22 cellular contexts compared by ENCODE assay signal in genomic region chr5:115325291-115326019, GRCh38. TPM values are rescaled to one million over a fixed set of nuclear protein-coding genes. Genes with fewer than 3 reads are reported as not detected.
DNase-seq lines count a peak whose midpoint lies in the region; ATAC-seq and TF ChIP-seq lines count a peak whose summit lies in the region.
"Had no signal": no experiment of that assay in that cellular context is flagged by ENCODE, and none has a peak within 500 bp of the region (broad histone marks: within the 10 kb centered on the region; RNA-seq: fewer than 3 reads in every experiment).

No MANE protein-coding gene starts in this region.

- H2AFZ ChIP-seq in ACC112 (ENCODE audit: low read length, unreplicated experiment) (peak overlapping the region; percentile 31), PC-3 (ENCODE audit: low read length) (0 out of 2 replicates have a peak overlapping the region, but pooled peaks have one; percentile 30)

- no peak overlapping the region for H3K9ac ChIP-seq in PC-3 (ENCODE audit: low read length)
- H3K9ac ChIP-seq: BLaER1 treated with 17β-estradiol and CSF1 and Interleukin-3, amounts not matched to agents 10 nM and 100 nM had no signal

- no TSS peak for BruUV-seq in PC-3 (replicated peaks; lab: Mats Ljungman, UMichigan)

- no peak for TF ChIP-seq CTCF in PC-3 (conservative IDR thresholded peaks at IDR 0.05; ENCODE audit: low read depth, low read length)

- POLR2A ChIA-PET in PC-3 (lab: Charles Lee; ENCODE audit: unreplicated experiment) = no interaction called here

- no peaks in the 10 kb centered on the region for H3K27me3 ChIP-seq in ACC112 (ENCODE audit: insufficient read depth, low read length)
- H3K27me3 ChIP-seq in PC-3 (ENCODE audit: low read length) = no peaks in the 10 kb centered on the region
- H3K27me3 ChIP-seq: BLaER1 treated with 17β-estradiol and CSF1 and Interleukin-3, amounts not matched to agents 10 nM and 100 nM had no signal

- H3K9me3 ChIP-seq in PC-3 (ENCODE audit: low read length) = no peaks in the 10 kb centered on the region
- H3K9me3 ChIP-seq: Caco-2 had no signal

- H3K79me2 ChIP-seq in ACC112 (ENCODE audit: control insufficient read depth, insufficient read depth, low read length, unreplicated experiment) (no peaks in the 10 kb centered on the region), PC-3 (ENCODE audit: low read length) (no peaks in the 10 kb centered on the region)

- no peaks in the 10 kb centered on the region for H3K4me1 ChIP-seq in ACC112 (ENCODE audit: control insufficient read depth, insufficient read depth, low read length, unreplicated experiment)
- H3K4me1 ChIP-seq in PC-3 (ENCODE audit: insufficient read depth, low read length) = no peaks in the 10 kb centered on the region
- H3K4me1 ChIP-seq: Caco-2 had no signal

- no peaks in the 10 kb centered on the region for H3F3A ChIP-seq in PC-3 (ENCODE audit: low read length, unreplicated experiment)

- DNase-seq in PC-3 (no peak), fibroblast of peridontal ligament (ENCODE audit: extremely low read depth) (peak; percentile 23), left lobe of liver (ENCODE audit: low spot score) (no peak), left colon (no peak), NCI-H524 (lab: John Stamatoyannopoulos, UW) (no peak), superior temporal gyrus (ENCODE audit: extremely low spot score) (no peak), NAMALWA (ENCODE audit: low spot score) (no peak)
- DNase-seq: ACHN, Caco-2, DMS 273 treated with DMSO at 0.1 percent for 48 hours, DMS79 treated with DMSO at 0.1 percent for 48 hours, Karpas-422, MV-4-11, NCI-H1694, NCI-H2081, NCI-H2171, NCI-H345, NCI-H524 treated with DMSO at 0.1 percent for 48 hours, NCI-H82, SHP77 had no signal

- ATAC-seq in PC-3 (no peak), left lobe of liver (peak; percentile 67), left colon (no peak)

- H3K36me3 ChIP-seq in ACC112 (ENCODE audit: insufficient read depth, low read length) (no peaks in the 10 kb centered on the region), PC-3 (ENCODE audit: low read depth, low read length) (no peaks in the 10 kb centered on the region)
- H3K36me3 ChIP-seq: BLaER1 treated with 17β-estradiol and CSF1 and Interleukin-3, amounts not matched to agents 10 nM and 100 nM had no signal

- H3K4me3 ChIP-seq in ACC112 (ENCODE audit: low read depth, low read length) (no peak overlapping the region), PC-3 (ENCODE audit: low read length) (no peak overlapping the region)
- H3K4me3 ChIP-seq: BLaER1 treated with 17β-estradiol and CSF1 and Interleukin-3, amounts not matched to agents 10 nM and 100 nM had no signal

- no peaks in the 10 kb centered on the region for H4K20me1 ChIP-seq in PC-3 (ENCODE audit: low read length)
- H4K20me1 ChIP-seq: BLaER1 treated with 17β-estradiol and CSF1 and Interleukin-3, amounts not matched to agents 10 nM and 100 nM had no signal

- no peak overlapping the region for H3K4me2 ChIP-seq in PC-3 (ENCODE audit: low read length)
- H3K4me2 ChIP-seq: BLaER1 treated with 17β-estradiol and CSF1 and Interleukin-3, amounts not matched to agents 10 nM and 100 nM had no signal

- intact Hi-C loops in PC-3 (cut with micrococcal nuclease) (no loop called here), left colon (cut with DNase I, micrococcal nuclease) (no loop called here)

- no peaks in the 10 kb centered on the region for H3K9me2 ChIP-seq in PC-3 (replicated peaks; ENCODE audit: low read length)

- CTCF ChIA-PET in PC-3 (lab: Charles Lee) = no interaction called here

- H3K27ac ChIP-seq in ACC112 (ENCODE audit: low read depth, low read length) (no peak overlapping the region), PC-3 (ENCODE audit: low read length) (no peak overlapping the region)
- H3K27ac ChIP-seq: BLaER1 treated with 17β-estradiol and CSF1 and Interleukin-3, amounts not matched to agents 10 nM and 100 nM had no signal

RNA-seq across cellular contexts. Expression of gene CCDC112, which starts 29.0 kb away (rescaled TPM):
- total RNA-seq in PC-3 (2014; rRNA removed) = 6.9 and 7.2 TPM in 2 replicates
- 0.58 TPM for total RNA-seq in left lobe of liver
- 10 to 100 TPM in 1 of 2 donors, 1 to 10 TPM in 1; 8.4 to 10.8 TPM for total RNA-seq in left colon
